In the genomic region with DNA sequence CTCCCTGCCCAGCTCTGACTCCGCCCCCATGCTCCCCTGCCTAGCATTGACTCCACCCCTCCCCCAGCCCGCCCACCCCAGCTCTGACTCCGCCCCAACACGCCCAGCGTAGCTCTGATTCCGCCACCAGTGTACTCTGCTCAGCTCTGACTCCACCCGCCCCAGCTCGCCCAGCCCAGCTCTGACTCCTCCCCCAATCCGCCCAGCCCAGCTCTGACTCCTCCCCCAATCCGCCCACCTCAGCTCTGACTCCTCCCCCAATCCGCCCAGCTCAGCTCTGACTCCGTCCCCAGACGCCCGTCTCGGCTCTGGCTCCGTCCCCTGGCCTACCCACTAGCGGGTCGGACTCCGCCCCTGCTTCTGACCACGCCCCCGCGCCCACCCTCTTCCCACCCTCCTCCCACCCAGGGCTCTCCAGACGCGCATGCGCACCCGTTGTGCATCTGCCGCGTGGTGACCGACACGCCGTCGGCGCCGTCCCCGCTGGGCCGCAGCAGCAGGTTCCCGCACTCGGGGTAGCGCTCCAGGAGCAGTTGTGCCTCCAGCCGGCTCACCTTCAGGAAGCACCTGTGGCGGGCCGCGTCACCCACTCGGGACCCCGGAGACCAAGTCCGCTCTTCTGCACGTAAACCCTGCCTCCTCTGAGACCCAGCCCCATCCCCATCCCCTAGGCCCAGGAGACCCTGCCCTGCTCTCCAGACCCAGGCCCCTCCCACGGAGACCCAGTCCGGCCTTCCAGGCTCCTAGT, we compare ENCODE assay signal across 8 cellular contexts. TPM values are rescaled to one million over a fixed set of nuclear protein-coding genes. Genes with fewer than 3 reads are reported as not detected.
A peak's percentile ranks its signal among the peaks of the same experiment; 100 is the strongest.
DNase-seq lines count a peak whose midpoint lies in the region; ATAC-seq, FAIRE-seq and TF ChIP-seq lines count a peak whose summit lies in the region.

No MANE protein-coding gene starts in this region.

- H3K9ac ChIP-seq in subcutaneous abdominal adipose tissue (ENCODE audit: low read length in 5 of 5), result peak overlapping the region in 2 of 5 donors; percentile 39 to 52

- peaks cover 0 to 26% (median 8%) of the 10 kb centered on the region in 3 donors for H3K4me1 ChIP-seq in gastroesophageal sphincter
- H3K4me1 ChIP-seq in subcutaneous abdominal adipose tissue (ENCODE audit: control insufficient read depth in 5 of 5, insufficient read depth in 5 of 5, low read length in 5 of 5), result peaks cover 0 to 25% (median 18%) of the 10 kb centered on the region in 5 donors

- H3K27ac ChIP-seq in 22Rv1 (peak overlapping the region; percentile 81), gastroesophageal sphincter (peak overlapping the region in 2 of 4 donors; percentile 51 to 63), subcutaneous abdominal adipose tissue (ENCODE audit: low read depth, low read length) (no peak overlapping the region)

- H3K36me3 ChIP-seq in gastroesophageal sphincter (no peaks in the 10 kb centered on the region), subcutaneous abdominal adipose tissue (ENCODE audit: control insufficient read depth in 5 of 5, insufficient read depth in 5 of 5, low read length in 5 of 5) (no peaks in the 10 kb centered on the region)

- peak; percentile 82 for DNase-seq in RCC 7860 (ENCODE audit: low spot score)
- peak; percentile 93 for DNase-seq in activated gamma-delta T cell (lab: John Stamatoyannopoulos, UW)
- DNase-seq in occipital lobe (lab: John Stamatoyannopoulos, UW), result peak; percentile 96

- peak; percentile 76 for ATAC-seq in GM19023 (IDR thresholded peaks at IDR 0.05; ENCODE audit: unreplicated experiment)
- peak; percentile 74 for ATAC-seq in HG03159 (IDR thresholded peaks at IDR 0.05; ENCODE audit: unreplicated experiment)
- peak; percentile 92 for ATAC-seq in gastroesophageal sphincter

- TF ChIP-seq CTCF in 22Rv1 (IDR thresholded peaks at IDR 0.05) (no peak), gastroesophageal sphincter (IDR thresholded peaks at IDR 0.05) (peak in 1 of 4 experiments; percentile 1)

- H3K9me3 ChIP-seq in gastroesophageal sphincter, result no peaks in the 10 kb centered on the region
- no peaks in the 10 kb centered on the region for H3K9me3 ChIP-seq in subcutaneous abdominal adipose tissue (ENCODE audit: control insufficient read depth in 5 of 5, low read length in 5 of 5)

- no peak for FAIRE-seq in RCC 7860 (lab: Jason Lieb, UNC)

- 0% methylated on average over 12 of the region's 49 CpGs; no CpG with 5 or more reads in 1 of the 2 donors for WGBS in gastroesophageal sphincter (ENCODE audit: low coverage in 1 of 2), 2 donors

- no peak for TF ChIP-seq POLR2A in gastroesophageal sphincter (IDR thresholded peaks at IDR 0.05)

- H3K27me3 ChIP-seq in gastroesophageal sphincter (peaks cover 45% of the 10 kb centered on the region), subcutaneous abdominal adipose tissue (ENCODE audit: control insufficient read depth in 5 of 5, insufficient read depth in 4 of 5, low read length in 5 of 5) (peaks cover 0 to 11% (median 5%) of the 10 kb centered on the region in 5 donors)

- TF ChIP-seq EP300 in gastroesophageal sphincter (IDR thresholded peaks at IDR 0.05), result no peak

- H3K4me3 ChIP-seq in gastroesophageal sphincter (peak overlapping the region; percentile 26 to 42), subcutaneous abdominal adipose tissue (ENCODE audit: low read depth in 1 of 5, low read length in 5 of 5) (peak overlapping the region in 4 of 5 donors; percentile 27 to 80 (median 47))

RNA-seq across cellular contexts. Expression of gene STAP2, which starts 10.2 kb away (rescaled TPM):
- total RNA-seq in gastroesophageal sphincter, result 1 to 10 TPM in 3 of 4 donors, not detected in 1; 1.4 to 5.6 (median 4.9) TPM
- total RNA-seq in occipital lobe, result 2.8 TPM

RNA-seq across cellular contexts. Expression of gene MPND, which starts 14.9 kb away (rescaled TPM):
- total RNA-seq in gastroesophageal sphincter (1 to 10 TPM; 4.7 to 7.5 (median 6.0) TPM), occipital lobe (11.5 TPM)

RNA-seq across cellular contexts. Expression of gene FSD1, which starts 24.0 kb away (rescaled TPM):
- total RNA-seq in gastroesophageal sphincter (under 1 TPM in 1 of 4 donors, not detected in 3; 0.67 TPM), occipital lobe (28.4 TPM)

RNA-seq across cellular contexts. Expression of gene TMIGD2, which starts 26.2 kb away (rescaled TPM):
- total RNA-seq in gastroesophageal sphincter, result under 1 TPM in 2 of 4 donors, not detected in 2; 0.35 to 0.67 TPM
- total RNA-seq in occipital lobe, result 2.7 TPM

RNA-seq across cellular contexts. Expression of gene SHD, which starts 49.4 kb away (rescaled TPM):
- not detected for total RNA-seq in gastroesophageal sphincter
- 0.94 TPM for total RNA-seq in occipital lobe

Comparison
In these comparisons a context has a peak if more than half of its experiments do, and no peak if none do; other contexts are left out.
1. RNA of gene FSD1, which starts 24.0 kb away (total RNA-seq): 28.4 TPM in occipital lobe (single experiment); 0.67 TPM in gastroesophageal sphincter; every median in the first group is over 10 times any median in the second.
2. Peak in every context shown above with its lines, with median percentiles within 50 percentile points of each other: ATAC-seq and DNase-seq.